Comparison of ENCODE assay signal across 8 cellular contexts in the genomic region with DNA sequence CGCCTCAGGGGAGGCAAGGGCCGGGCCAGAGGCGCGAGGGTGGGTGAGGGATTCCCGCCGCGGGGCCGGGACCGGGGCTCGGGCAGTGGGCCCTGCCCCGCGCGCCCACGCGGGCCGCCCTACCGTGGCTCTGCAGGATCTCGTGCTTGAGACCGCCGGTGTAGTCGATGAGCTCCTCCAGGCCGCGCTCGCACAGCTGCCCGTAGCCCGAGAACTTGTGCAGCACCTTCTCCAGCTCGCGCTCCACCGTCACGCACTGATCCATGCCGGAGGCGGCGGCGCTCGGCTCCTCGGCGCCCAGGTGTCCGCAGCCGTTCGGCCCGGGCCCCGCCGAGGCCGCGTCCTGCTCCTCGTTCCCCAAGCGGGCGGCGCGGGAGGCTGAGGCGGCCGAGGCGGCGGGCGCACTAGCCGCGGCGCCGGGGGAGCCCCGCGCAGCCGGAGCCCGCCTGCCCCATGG. TPM values are rescaled to one million over a fixed set of nuclear protein-coding genes. Genes with fewer than 3 reads are reported as not detected.
DNase-seq lines count a peak whose midpoint lies in the region; ATAC-seq and TF ChIP-seq lines count a peak whose summit lies in the region.
"Not testable (repeated sequence)": the region's sequence is repeated elsewhere in the genome, so short reads cannot be mapped to it uniquely, and the experiment has no call there.

No MANE protein-coding gene starts in this region.

- not testable (repeated sequence) for H3K79me2 ChIP-seq in OCI-LY1 (ENCODE audit: insufficient read depth, low read length)

- TF ChIP-seq RAD21 in liver (IDR thresholded peaks at IDR 0.05) = not testable (repeated sequence)

- DNase-seq in A172 (ENCODE audit: low spot score) = peak; percentile 10
- DNase-seq in activated T-cell treated with anti-CD3 and anti-CD28 coated beads, Interleukin-2, amount 50 U/mL, for 24 hours = peak; percentile 78
- peak; percentile 66 for DNase-seq in endodermal cell
- DNase-seq in spleen = peak; percentile 93

- H3K4me1 ChIP-seq in OCI-LY1 (ENCODE audit: insufficient read depth, low read length, severe bottlenecking); endodermal cell (ENCODE audit: control insufficient read depth, insufficient read depth, low read length); liver (ENCODE audit: control insufficient read depth in 4 of 4, insufficient read depth in 4 of 4, low read length in 3 of 4); spleen: not testable (repeated sequence)

- H3K36me3 ChIP-seq in OCI-LY1 (ENCODE audit: insufficient read depth, low read length); endodermal cell (ENCODE audit: control insufficient read depth, insufficient read depth, low read length); liver (ENCODE audit: control insufficient read depth in 4 of 4, insufficient read depth in 3 of 4, low read depth in 1 of 4, low read length in 3 of 4); spleen: not testable (repeated sequence)

- peak overlapping the region; percentile 91 for H3K27ac Mint-ChIP-seq in activated T-cell treated with anti-CD3 and anti-CD28 coated beads, Interleukin-2, amount 50 U/mL, for 24 hours
- not testable (repeated sequence) for H3K27ac Mint-ChIP-seq in endodermal cell

- intact Hi-C loops in spleen (cut with DNase I; ENCODE audit: low total_unique reads) = not testable (repeated sequence)

- not testable (repeated sequence) for TF ChIP-seq POLR2A in spleen (IDR thresholded peaks at IDR 0.05)

- H3K4me2 ChIP-seq in OCI-LY1 (ENCODE audit: low read length) = peak overlapping the region; percentile 76; the same call in 1 of the 2 replicates

- H3K4me3 ChIP-seq in OCI-LY1 (ENCODE audit: low read depth, low read length, poor library complexity, severe bottlenecking) = peak overlapping the region; percentile 69
- peak overlapping the region; percentile 82 for H3K4me3 ChIP-seq in endodermal cell (ENCODE audit: low read length)
- H3K4me3 ChIP-seq in liver (ENCODE audit: low read depth in 1 of 3, low read length in 3 of 3) = peak overlapping the region in 2 of 3 donors; percentile 71 to 73
- H3K4me3 ChIP-seq in spleen = peak overlapping the region; percentile 59 to 79 (median 64)

- H3K9me3 Mint-ChIP-seq in activated T-cell treated with anti-CD3 and anti-CD28 coated beads, Interleukin-2, amount 50 U/mL, for 24 hours; endodermal cell: not testable (repeated sequence)

- H3K36me3 Mint-ChIP-seq in activated T-cell treated with anti-CD3 and anti-CD28 coated beads, Interleukin-2, amount 50 U/mL, for 24 hours (ENCODE audit: low read depth); endodermal cell (ENCODE audit: low read depth): not testable (repeated sequence)

- H3K9me3 ChIP-seq in OCI-LY1 (ENCODE audit: low read length); endodermal cell (ENCODE audit: control insufficient read depth, low read length); liver (ENCODE audit: control insufficient read depth in 4 of 4, low read length in 3 of 4); spleen: not testable (repeated sequence)

- ATAC-seq in GM18907 (IDR thresholded peaks at IDR 0.05; ENCODE audit: unreplicated experiment) (peak; percentile 41), HG02938 (IDR thresholded peaks at IDR 0.05; ENCODE audit: unreplicated experiment) (peak; percentile 36)

- H3F3A ChIP-seq in OCI-LY1 (ENCODE audit: insufficient read depth, low read length) = not testable (repeated sequence)

- not testable (repeated sequence) for H3K4me1 Mint-ChIP-seq in activated T-cell treated with anti-CD3 and anti-CD28 coated beads, Interleukin-2, amount 50 U/mL, for 24 hours (ENCODE audit: low read depth); endodermal cell

- H3K9ac ChIP-seq in OCI-LY1 (ENCODE audit: low read length) = peak overlapping the region; percentile 68
- H3K9ac ChIP-seq in endodermal cell (ENCODE audit: extremely low read depth, low read length, poor library complexity, severe bottlenecking) = not testable (repeated sequence)
- H3K9ac ChIP-seq in liver (ENCODE audit: low read depth in 1 of 2, low read length in 2 of 2) = peak overlapping the region in 1 of 2 donors; percentile 81

- peak overlapping the region; percentile 82 for H3K4me3 Mint-ChIP-seq in activated T-cell treated with anti-CD3 and anti-CD28 coated beads, Interleukin-2, amount 50 U/mL, for 24 hours
- peak overlapping the region; percentile 78 for H3K4me3 Mint-ChIP-seq in endodermal cell

- TF ChIP-seq CTCF in OCI-LY1 (IDR thresholded peaks at IDR 0.05; ENCODE audit: low read length); endodermal cell (conservative IDR thresholded peaks at IDR 0.05); liver (IDR thresholded peaks at IDR 0.05; ENCODE audit: low read depth, low read length, missing input control); spleen (IDR thresholded peaks at IDR 0.05 in 8 of 11, conservative IDR thresholded peaks at IDR 0.05 in 3 of 11): not testable (repeated sequence)

- H3K9me2 ChIP-seq in OCI-LY1 (ENCODE audit: low read depth, low read length) = not testable (repeated sequence)

- not testable (repeated sequence) for H3K27me3 Mint-ChIP-seq in activated T-cell treated with anti-CD3 and anti-CD28 coated beads, Interleukin-2, amount 50 U/mL, for 24 hours; endodermal cell (ENCODE audit: insufficient read depth)

- H2AFZ ChIP-seq in OCI-LY1 (ENCODE audit: low read length) = not testable (repeated sequence)

- H4K20me1 ChIP-seq in OCI-LY1 (ENCODE audit: insufficient read depth, low read length) = not testable (repeated sequence)

- peak overlapping the region; percentile 74 for H3K27ac ChIP-seq in OCI-LY1 (ENCODE audit: low read depth, low read length, poor library complexity, severe bottlenecking)
- peak overlapping the region; percentile 79 for H3K27ac ChIP-seq in endodermal cell (ENCODE audit: low read depth, low read length)
- peak overlapping the region; percentile 77 to 96 for H3K27ac ChIP-seq in liver (ENCODE audit: low read depth in 1 of 2, low read length in 2 of 2)
- H3K27ac ChIP-seq in spleen = peak overlapping the region; percentile 86 to 96 (median 94)

- H3K27me3 ChIP-seq in OCI-LY1 (ENCODE audit: insufficient read depth, low read length); endodermal cell (ENCODE audit: control insufficient read depth, insufficient read depth, low read length, poor library complexity, severe bottlenecking); liver (ENCODE audit: control insufficient read depth in 4 of 4, insufficient read depth in 4 of 4, low read length in 3 of 4); spleen (replicated peaks in 1 of 7): not testable (repeated sequence)

- WGBS in endodermal cell (ENCODE audit: insufficient coverage in 1 of 2, insufficient read length in 1 of 2), 2 experiments = 0% methylated on average over 34 of the region's 63 CpGs; no CpG with 5 or more reads in 1 of the 2 experiments
- WGBS in liver = under 1% methylated on average over 57 of the region's 63 CpGs
- WGBS in spleen, 5 donors = 0 to 1% (median 0%) methylated on average over 20 to 62 of the region's 63 CpGs; no CpG with 5 or more reads in 2 of the 5 donors

RNA-seq across cellular contexts. Expression of a gene that starts 54.2 kb away (rescaled TPM):
- 0.43 and 2.5 TPM in 2 replicates for total RNA-seq in A172 (2014; rRNA removed; shearing (Covaris generic))
- total RNA-seq in endodermal cell (1 to 10 TPM in 1 of 2 donors, not detected in 1; 2.3 TPM), liver (10 to 100 TPM; 35.1 to 90.0 TPM), spleen (10 to 100 TPM in 1 of 7 donors, 1 to 10 TPM in 6; 4.7 to 11.1 (median 6.2) TPM)
- 1.5 TPM for polyA plus RNA-seq in endodermal cell (2013, experiment 1 of 2)
- polyA plus RNA-seq in endodermal cell (2013, experiment 2 of 2) = 0.54 TPM
- polyA plus RNA-seq in liver (100 to 1,000 TPM in 1 of 2 donors, 10 to 100 TPM in 1; 90.8 to 140 TPM), spleen (1 to 10 TPM; 7.0 to 8.0 (median 7.6) TPM)

Comparison
In these comparisons a context has a peak if more than half of its experiments do, and no peak if none do; other contexts are left out.
1. Peak in every context shown above with its lines: DNase-seq, ATAC-seq, H3K4me3 ChIP-seq and H3K27ac ChIP-seq.
2. DNase-seq: peak in every context shown above with its lines; median percentile 93 in spleen; 78 in activated T-cell treated with anti-CD3 and anti-CD28 coated beads, Interleukin-2, amount 50 U/mL, for 24 hours; 66 in endodermal cell; 10 in A172.